28 cellular contexts compared by ENCODE assay signal in genomic region chr4:168740686-168741085, GRCh38.
"Had no signal": no experiment of that assay in that cellular context is flagged by ENCODE, and none has a peak within 500 bp of the region (broad histone marks: within the 10 kb centered on the region; RNA-seq: fewer than 3 reads in every experiment).

No MANE protein-coding gene starts in this region.

- H3K9me3 Mint-ChIP-seq: activated CD4-positive, alpha-beta memory T cell treated with anti-CD3 and anti-CD28 coated beads for 36 hours; activated CD4-positive, alpha-beta T cell treated with anti-CD3 and anti-CD28 coated beads, Interleukin-2, amount 10 ng/mL, durations not matched to agents 7 days and 5 days; activated naive CD4-positive, alpha-beta T cell treated with anti-CD3 and anti-CD28 coated beads for 36 hours; activated T-cell treated with anti-CD3 and anti-CD28 coated beads, Interleukin-2, amount 50 U/mL, for 4 hours had no signal

- DNase-seq: activated CD4-positive, alpha-beta memory T cell treated with anti-CD3 and anti-CD28 coated beads for 36 hours; activated CD4-positive, alpha-beta T cell treated with anti-CD3 and anti-CD28 coated beads, Interleukin-2, amount 10 ng/mL, durations not matched to agents 7 days and 5 days; activated CD4-positive, CD25-positive, alpha-beta regulatory T cell; activated CD8-positive, alpha-beta memory T cell treated with anti-CD3 and anti-CD28 coated beads for 24 hours; activated effector memory CD4-positive, alpha-beta T cell treated with anti-CD3 and anti-CD28 coated beads, Interleukin-2, amount 50 U/mL, for 16 hours; activated naive CD4-positive, alpha-beta T cell treated with anti-CD3 and anti-CD28 coated beads for 36 hours; activated T-cell treated with anti-CD3 and anti-CD28 coated beads, Interleukin-2, amount 50 U/mL, for 4 hours; amygdala; brain microvascular endothelial cell; caudate nucleus; MG63; MV-4-11; NCI-H1092 treated with DMSO at 0.1 percent for 48 hours; NCI-H1417 treated with DMSO at 0.1 percent for 48 hours; NCI-H1694 treated with DMSO at 0.1 percent for 48 hours; NCI-H2029 treated with DMSO at 0.1 percent for 48 hours; NCI-H510A treated with DMSO at 0.1 percent for 48 hours; NCI-H69; NK-92 treated with Interleukin-12 subunit alpha and Interleukin-12 subunit beta, amount 100 ng/mL, for 24 hours; OCI-M1; Right ventricle myocardium superior; SJCRH30; T-helper 17 cell; T-helper 9 cell had no signal

- H3K36me3 ChIP-seq: brain microvascular endothelial cell, MG63 had no signal

- H3K4me3 ChIP-seq: MG63, SJCRH30 had no signal

- H3K4me1 Mint-ChIP-seq: activated CD4-positive, alpha-beta T cell treated with anti-CD3 and anti-CD28 coated beads, Interleukin-2, amount 10 ng/mL, durations not matched to agents 7 days and 5 days; T-helper 17 cell had no signal

- FAIRE-seq: TTC549 had no signal

- H3K4me3 Mint-ChIP-seq: activated CD4-positive, alpha-beta memory T cell treated with anti-CD3 and anti-CD28 coated beads for 36 hours; activated CD4-positive, alpha-beta T cell treated with anti-CD3 and anti-CD28 coated beads, Interleukin-2, amount 10 ng/mL, durations not matched to agents 7 days and 5 days; activated naive CD4-positive, alpha-beta T cell treated with anti-CD3 and anti-CD28 coated beads for 36 hours; activated naive CD8-positive, alpha-beta T cell; activated T-cell treated with anti-CD3 and anti-CD28 coated beads, Interleukin-2, amount 50 U/mL, for 4 hours; T-helper 17 cell had no signal

- H3K27ac ChIP-seq: brain microvascular endothelial cell, RWPE1, SJCRH30, VCaP had no signal

- H3K9me3 ChIP-seq: MG63, SJCRH30 had no signal

- H3K27me3 ChIP-seq: brain microvascular endothelial cell, MG63, SJCRH30 had no signal

- H3K27ac Mint-ChIP-seq: activated CD4-positive, alpha-beta memory T cell treated with anti-CD3 and anti-CD28 coated beads for 36 hours; activated CD4-positive, alpha-beta T cell treated with anti-CD3 and anti-CD28 coated beads, Interleukin-2, amount 10 ng/mL, durations not matched to agents 7 days and 5 days; activated naive CD4-positive, alpha-beta T cell treated with anti-CD3 and anti-CD28 coated beads for 36 hours; activated naive CD8-positive, alpha-beta T cell; T-helper 17 cell had no signal

- H3K36me3 Mint-ChIP-seq: activated CD4-positive, alpha-beta memory T cell treated with anti-CD3 and anti-CD28 coated beads for 36 hours; activated naive CD8-positive, alpha-beta T cell had no signal
